ENCODE assay signal across 9 cellular contexts in the genomic region with DNA sequence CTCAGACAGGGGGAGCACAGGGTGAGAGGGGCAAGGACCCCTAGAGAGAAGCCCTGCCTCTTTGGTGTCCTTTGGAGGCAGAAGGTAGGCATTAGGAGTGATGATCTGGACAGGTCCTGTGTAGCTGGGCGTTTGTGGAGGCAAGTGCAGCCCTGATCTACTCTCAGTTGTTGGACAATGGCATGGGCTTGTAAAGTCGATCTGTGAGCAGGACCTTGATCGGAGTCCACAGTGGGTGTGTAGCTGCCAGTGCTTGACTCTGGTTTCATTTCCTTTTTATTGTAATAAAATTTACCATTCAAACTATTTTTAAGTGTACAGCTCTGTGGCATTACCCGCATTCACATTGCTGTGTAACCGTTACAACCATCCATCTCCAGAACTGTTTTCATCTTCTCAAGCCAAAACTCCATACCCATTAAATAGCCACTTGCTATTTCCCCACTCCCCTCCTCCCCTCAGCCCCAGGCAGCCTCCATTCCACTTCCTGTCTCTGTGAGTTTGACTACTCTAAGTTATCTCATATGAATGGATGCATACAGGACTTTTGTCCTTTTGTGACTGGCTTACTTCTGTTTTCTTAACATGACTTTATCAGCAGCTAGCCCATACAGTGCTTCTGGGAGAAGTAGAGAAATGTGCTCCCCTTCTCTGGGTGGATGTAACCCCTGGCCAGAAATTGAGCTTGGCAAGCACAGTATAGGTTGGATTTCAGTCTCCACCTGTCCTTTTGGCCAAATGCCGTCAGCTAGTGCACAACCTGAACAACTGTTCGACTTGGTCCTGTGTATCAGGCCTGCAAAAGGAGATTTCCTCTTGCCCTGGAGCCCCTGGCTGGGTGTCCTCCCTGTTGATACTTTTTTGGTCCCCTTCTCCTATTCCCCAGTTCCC.
DNase-seq lines count a peak whose midpoint lies in the region; ATAC-seq and TF ChIP-seq lines count a peak whose summit lies in the region.
"Had no signal": no experiment of that assay in that cellular context is flagged by ENCODE, and none has a peak within 500 bp of the region (broad histone marks: within the 10 kb centered on the region; RNA-seq: fewer than 3 reads in every experiment).

No MANE protein-coding gene starts in this region.

- no peaks in the 10 kb centered on the region for H3K27me3 ChIP-seq in spleen (replicated peaks in 1 of 7)
- H3K27me3 ChIP-seq: gastrocnemius medialis had no signal

- peak overlapping the region; percentile 35 for H3K27ac ChIP-seq in angular gyrus (ENCODE audit: low read depth, low read length)
- peak overlapping the region in 4 of 8 donors; percentile 37 to 73 (median 68) for H3K27ac ChIP-seq in spleen
- H3K27ac ChIP-seq: gastrocnemius medialis had no signal

- no peak for DNase-seq in stimulated activated naive B cell treated with anti-CD40 and anti-IgM and Interleukin-4, amounts not matched to agents 10 μg/mL and 1 μg/mL and 100 μg/mL, for 72 hours
- DNase-seq in LoVo (ENCODE audit: low spot score) = no peak
- DNase-seq in spleen = no peak
- DNase-seq: activated CD4-positive, alpha-beta T cell treated with anti-CD3 and anti-CD28 coated beads for 48 hours; gastrocnemius medialis had no signal

- no peak overlapping the region for H3K4me3 ChIP-seq in spleen
- H3K4me3 ChIP-seq: gastrocnemius medialis had no signal

- TF ChIP-seq CTCF in spleen (IDR thresholded peaks at IDR 0.05 in 8 of 11, conservative IDR thresholded peaks at IDR 0.05 in 3 of 11) = no peak

- 69 to 79% (median 73%) methylated on average over 7 of the region's 7 CpGs for WGBS in spleen, 5 donors

- no peak for TF ChIP-seq POLR2A in spleen (IDR thresholded peaks at IDR 0.05)

- H3K27ac Mint-ChIP-seq in stimulated activated naive B cell treated with anti-CD40 and anti-IgM and Interleukin-4, amounts not matched to agents 10 μg/mL and 1 μg/mL and 100 μg/mL, for 72 hours = peak overlapping the region; percentile 75

- H3K9me3 ChIP-seq in spleen = no peaks in the 10 kb centered on the region
- H3K9me3 ChIP-seq: gastrocnemius medialis had no signal

- H3K36me3 Mint-ChIP-seq in stimulated activated naive B cell treated with anti-CD40 and anti-IgM and Interleukin-4, amounts not matched to agents 10 μg/mL and 1 μg/mL and 100 μg/mL, for 72 hours = no peaks in the 10 kb centered on the region

- peaks cover 2 to 4% of the 10 kb centered on the region in 2 donors for H3K9me3 Mint-ChIP-seq in stimulated activated naive B cell treated with anti-CD40 and anti-IgM and Interleukin-4, amounts not matched to agents 10 μg/mL and 1 μg/mL and 100 μg/mL, for 72 hours

- intact Hi-C loops in spleen (cut with DNase I; ENCODE audit: low total_unique reads) = no loop called here

- H3K4me1 ChIP-seq in spleen = peaks cover 0 to 39% (median 8%) of the 10 kb centered on the region in 6 donors

- peaks cover 9 to 16% of the 10 kb centered on the region in 2 donors for H3K27me3 Mint-ChIP-seq in stimulated activated naive B cell treated with anti-CD40 and anti-IgM and Interleukin-4, amounts not matched to agents 10 μg/mL and 1 μg/mL and 100 μg/mL, for 72 hours

- H3K4me1 Mint-ChIP-seq in stimulated activated naive B cell treated with anti-CD40 and anti-IgM and Interleukin-4, amounts not matched to agents 10 μg/mL and 1 μg/mL and 100 μg/mL, for 72 hours = peaks cover 10 to 32% of the 10 kb centered on the region in 2 donors

- no peaks in the 10 kb centered on the region for H3K36me3 ChIP-seq in spleen
- H3K36me3 ChIP-seq: gastrocnemius medialis had no signal

- peak; percentile 42 for ATAC-seq in GM19351 (IDR thresholded peaks at IDR 0.05; ENCODE audit: unreplicated experiment)
- ATAC-seq in HG03175 (IDR thresholded peaks at IDR 0.05; ENCODE audit: unreplicated experiment) = peak; percentile 60
- peak; percentile 59 to 62 for ATAC-seq in stimulated activated naive B cell treated with anti-CD40 and anti-IgM and Interleukin-4, amounts not matched to agents 10 μg/mL and 1 μg/mL and 100 μg/mL, for 72 hours (replicated peaks)
- no peak for ATAC-seq in GM21381 (IDR thresholded peaks at IDR 0.05; ENCODE audit: unreplicated experiment)

- peak overlapping the region; percentile 34 to 35 for H3K4me3 Mint-ChIP-seq in stimulated activated naive B cell treated with anti-CD40 and anti-IgM and Interleukin-4, amounts not matched to agents 10 μg/mL and 1 μg/mL and 100 μg/mL, for 72 hours
